Comparison of ENCODE assay signal across 14 cellular contexts in the genomic region with DNA sequence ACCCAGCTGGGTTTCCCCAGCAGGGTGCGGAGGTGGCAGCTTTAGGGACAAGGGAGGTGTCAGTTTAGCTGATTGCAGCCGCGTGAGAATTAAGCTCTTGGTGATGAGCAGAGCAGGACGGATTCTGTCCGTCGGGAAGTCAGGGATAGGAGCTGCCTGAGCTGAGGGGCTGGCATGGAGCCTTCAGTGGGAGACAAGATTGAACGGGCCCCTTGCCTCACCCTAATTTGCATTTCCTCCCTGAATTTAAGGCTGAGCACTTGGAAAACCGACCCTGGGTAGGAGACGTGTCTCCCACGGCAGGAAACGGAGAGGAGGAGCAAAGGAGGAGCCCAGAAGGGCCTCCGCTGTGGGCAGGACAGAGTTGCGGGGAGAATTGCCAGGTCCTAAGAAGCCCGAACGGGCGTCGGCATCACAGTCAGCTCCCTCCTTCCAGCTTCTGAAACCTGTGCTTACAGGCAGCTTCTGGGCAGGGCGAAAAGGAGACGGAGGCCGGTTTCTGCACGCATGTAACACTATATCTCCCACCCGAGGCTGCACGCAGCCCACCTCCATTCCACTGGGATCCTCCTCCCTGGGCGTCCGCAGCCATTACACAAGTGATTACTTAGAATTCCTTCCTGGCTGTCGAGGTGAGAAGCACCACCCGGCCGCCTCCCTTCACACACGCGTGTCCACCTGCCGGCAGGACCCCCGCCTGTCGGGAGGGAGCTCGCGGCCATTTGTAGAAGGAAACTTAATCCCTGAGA.
DNase-seq lines count a peak whose midpoint lies in the region; ATAC-seq and TF ChIP-seq lines count a peak whose summit lies in the region.
"Had no signal": no experiment of that assay in that cellular context is flagged by ENCODE, and none has a peak within 500 bp of the region (broad histone marks: within the 10 kb centered on the region; RNA-seq: fewer than 3 reads in every experiment).

No MANE protein-coding gene starts in this region.

- DNase-seq in NOMO-1 (lab: John Stamatoyannopoulos, UW; ENCODE audit: unreplicated experiment in 2 of 2) (peak; percentile 15 to 33), NOMO-1 treated with dmso at 0.1 percent for 144 hours (lab: John Stamatoyannopoulos, UW; ENCODE audit: unreplicated experiment) (no peak), PC-3 (peak; percentile 10), left kidney (ENCODE audit: low read depth, low spot score) (peak; percentile 88), thyroid gland (peak; percentile 9 to 25), tibial artery (no peak), HuH-7.5 (ENCODE audit: low spot score) (no peak)
- DNase-seq: naive thymus-derived CD4-positive, alpha-beta T cell; sigmoid colon; stimulated activated CD4-positive, alpha-beta T cell treated with anti-CD3 and anti-CD28 coated beads, Interleukin-4, amount 100 ng/mL, for 4 hours; stimulated activated naive CD8-positive, alpha-beta T cell treated with anti-CD3 and anti-CD28 coated beads, Interleukin-15, Interleukin-2, amounts not matched to agents 100 U/mL and 50 U/mL, for 24 hours; SW 1271 had no signal

- H3K4me1 ChIP-seq in PC-3 (ENCODE audit: insufficient read depth, low read length) (no peaks in the 10 kb centered on the region; the same call in 1 of the 2 replicates), thyroid gland (peaks cover 0 to 7% of the 10 kb centered on the region in 2 donors), tibial artery (no peaks in the 10 kb centered on the region)

- no peaks in the 10 kb centered on the region for H3F3A ChIP-seq in PC-3 (ENCODE audit: low read length, unreplicated experiment)

- H3K27ac ChIP-seq in PC-3 (ENCODE audit: low read length) = no peak overlapping the region
- H3K27ac ChIP-seq in thyroid gland = no peak overlapping the region
- H3K27ac ChIP-seq in tibial artery = no peak overlapping the region
- H3K27ac ChIP-seq: sigmoid colon had no signal

- CTCF ChIA-PET in PC-3 (lab: Charles Lee) = no interaction called here

- H3K79me2 ChIP-seq in PC-3 (ENCODE audit: low read length) = no peaks in the 10 kb centered on the region

- TF ChIP-seq POLR2A in thyroid gland (IDR thresholded peaks at IDR 0.05) = no peak

- POLR2A ChIA-PET in PC-3 (lab: Charles Lee; ENCODE audit: unreplicated experiment) = no interaction called here

- peaks cover 50% of the 10 kb centered on the region for H3K27me3 ChIP-seq in PC-3 (ENCODE audit: low read length)
- H3K27me3 ChIP-seq in thyroid gland = no peaks in the 10 kb centered on the region
- peaks cover 0 to 16% of the 10 kb centered on the region in 2 donors for H3K27me3 ChIP-seq in tibial artery

- no peaks in the 10 kb centered on the region for H3K9me2 ChIP-seq in PC-3 (replicated peaks; ENCODE audit: low read length)

- no peak for TF ChIP-seq CTCF in PC-3 (conservative IDR thresholded peaks at IDR 0.05; ENCODE audit: low read depth, low read length)
- no peak for TF ChIP-seq CTCF in thyroid gland (IDR thresholded peaks at IDR 0.05)
- no peak for TF ChIP-seq CTCF in tibial artery (IDR thresholded peaks at IDR 0.05)

- H3K4me2 ChIP-seq in PC-3 (ENCODE audit: low read length) = peak overlapping the region; percentile 69

- H3K4me3 ChIP-seq in PC-3 (ENCODE audit: low read length) (peak overlapping the region; percentile 44), thyroid gland (replicated peaks in 1 of 3) (peak overlapping the region in 1 of 3 donors; percentile 17), tibial artery (no peak overlapping the region)
- H3K4me3 ChIP-seq: sigmoid colon had no signal

- no peaks in the 10 kb centered on the region for H3K36me3 ChIP-seq in PC-3 (ENCODE audit: low read depth, low read length)
- no peaks in the 10 kb centered on the region for H3K36me3 ChIP-seq in thyroid gland
- no peaks in the 10 kb centered on the region for H3K36me3 ChIP-seq in tibial artery
- H3K36me3 ChIP-seq: sigmoid colon had no signal

- intact Hi-C loops in PC-3 (cut with micrococcal nuclease) = no loop called here
- intact Hi-C loops in thyroid gland (cut with DNase I) = no loop called here
- intact Hi-C loops in tibial artery (cut with DNase I; ENCODE audit: low total_unique reads) = no loop called here

- WGBS in thyroid gland, 2 donors = 17 to 22% methylated on average over 26 to 34 of the region's 35 CpGs

- no peaks in the 10 kb centered on the region for H4K20me1 ChIP-seq in PC-3 (ENCODE audit: low read length)

- no peak overlapping the region for H3K9ac ChIP-seq in PC-3 (ENCODE audit: low read length)

- H3K9me3 ChIP-seq in PC-3 (ENCODE audit: low read length) (no peaks in the 10 kb centered on the region), thyroid gland (no peaks in the 10 kb centered on the region), tibial artery (no peaks in the 10 kb centered on the region)
- H3K9me3 ChIP-seq: sigmoid colon had no signal

- BruUV-seq in PC-3 (replicated peaks; lab: Mats Ljungman, UMichigan) = no TSS peak

- ATAC-seq in PC-3 (0 out of 2 replicates have a peak, but pooled peaks have one; percentile 35), GM19324 (IDR thresholded peaks at IDR 0.05; ENCODE audit: low FRiP score, unreplicated experiment) (no peak)
- ATAC-seq: activated naive CD4-positive, alpha-beta T cell treated with anti-CD3 and anti-CD28 coated beads, Interleukin-2, amount 50 U/mL, for 72 hours; naive thymus-derived CD4-positive, alpha-beta T cell; stimulated activated naive CD8-positive, alpha-beta T cell treated with anti-CD3 and anti-CD28 coated beads, Interleukin-15, Interleukin-2, amounts not matched to agents 100 U/mL and 50 U/mL, for 24 hours had no signal

- H2AFZ ChIP-seq in PC-3 (ENCODE audit: low read length) = peak overlapping the region; percentile 29

Comparison
In these comparisons a context has a peak if more than half of its experiments do, and no peak if none do; other contexts are left out.
1. DNase-seq: peak in NOMO-1 (2 of 2), PC-3 (single experiment), left kidney (single experiment) and thyroid gland (2 of 2); none in NOMO-1 treated with dmso at 0.1 percent for 144 hours (single experiment), tibial artery (0 of 2) and HuH-7.5 (single experiment).